9 cellular contexts compared by ENCODE assay signal in genomic region chr17:74190154-74190553, GRCh38. TPM values are rescaled to one million over a fixed set of nuclear protein-coding genes. Genes with fewer than 3 reads are reported as not detected.
A peak's percentile ranks its signal among the peaks of the same experiment; 100 is the strongest.
DNase-seq lines count a peak whose midpoint lies in the region; ATAC-seq and TF ChIP-seq lines count a peak whose summit lies in the region.
"Had no signal": no experiment of that assay in that cellular context is flagged by ENCODE, and none has a peak within 500 bp of the region (broad histone marks: within the 10 kb centered on the region; RNA-seq: fewer than 3 reads in every experiment).

No MANE protein-coding gene starts in this region.

- intact Hi-C loops in heart right ventricle (cut with DNase I): no loop called here

- no peak for TF ChIP-seq CTCF in heart right ventricle (IDR thresholded peaks at IDR 0.05)

- peaks cover 4 to 46% (median 16%) of the 10 kb centered on the region in 7 donors for H3K27me3 ChIP-seq in heart right ventricle
- H3K27me3 ChIP-seq: Peyer's patch had no signal

- H3K9me3 Mint-ChIP-seq in activated T-cell treated with anti-CD3 and anti-CD28 coated beads, Interleukin-2, amount 50 U/mL, for 4 hours: peaks cover 4% of the 10 kb centered on the region

- peaks cover 27% of the 10 kb centered on the region for H3K27me3 Mint-ChIP-seq in activated T-cell treated with anti-CD3 and anti-CD28 coated beads, Interleukin-2, amount 50 U/mL, for 4 hours (ENCODE audit: low read depth)

- no peak overlapping the region for H3K27ac ChIP-seq in heart right ventricle
- H3K27ac ChIP-seq: Peyer's patch had no signal

- peaks cover 0 to 11% (median 0%) of the 10 kb centered on the region in 9 donors for H3K4me1 ChIP-seq in heart right ventricle

- no peak overlapping the region for H3K4me3 ChIP-seq in Jurkat, Clone E6-1 (ENCODE audit: low read length)
- H3K4me3 ChIP-seq in heart right ventricle: no peak overlapping the region
- H3K4me3 ChIP-seq: Peyer's patch had no signal

- no peaks in the 10 kb centered on the region for H3K9me3 ChIP-seq in heart right ventricle
- H3K9me3 ChIP-seq: Peyer's patch had no signal

- no peaks in the 10 kb centered on the region for H3K4me1 Mint-ChIP-seq in activated T-cell treated with anti-CD3 and anti-CD28 coated beads, Interleukin-2, amount 50 U/mL, for 4 hours (ENCODE audit: low read depth)

- in situ Hi-C loops in SK-MEL-5 (cut with HindIII; ENCODE audit: low pct_unique_long_range_greater_than_20kb, low sequenced_read_pairs): no loop called here

- 37 to 43% methylated on average over 2 of the region's 2 CpGs for WGBS in heart right ventricle, 2 donors

- H3K4me3 Mint-ChIP-seq in activated T-cell treated with anti-CD3 and anti-CD28 coated beads, Interleukin-2, amount 50 U/mL, for 4 hours: no peak overlapping the region

- no peaks in the 10 kb centered on the region for H3K36me3 Mint-ChIP-seq in activated T-cell treated with anti-CD3 and anti-CD28 coated beads, Interleukin-2, amount 50 U/mL, for 4 hours (ENCODE audit: insufficient read depth)

- DNase-seq in activated T-cell treated with anti-CD3 and anti-CD28 coated beads, Interleukin-2, amount 50 U/mL, for 4 hours: no peak
- no peak for DNase-seq in activated T-cell treated with anti-CD3 and anti-CD28 coated beads for 4 hours
- peak; percentile 52 for DNase-seq in Jurkat, Clone E6-1 (ENCODE audit: low read depth, low spot score)
- peak; percentile 93 for DNase-seq in SK-MEL-5 (ENCODE audit: low read depth, low spot score)
- no peak for DNase-seq in heart right ventricle
- DNase-seq in ureter (ENCODE audit: low spot score): no peak
- DNase-seq in activated T-cell treated with anti-CD3 and anti-CD28 coated beads, Interleukin-2, amount 50 U/mL, for 48 hours: no peak

- no peaks in the 10 kb centered on the region for H3K36me3 ChIP-seq in heart right ventricle
- H3K36me3 ChIP-seq: Peyer's patch had no signal

- ATAC-seq in activated T-cell treated with anti-CD3 and anti-CD28 coated beads, Interleukin-2, amount 50 U/mL, for 4 hours: peak; percentile 69 to 86
- peak in 7 of 8 donors; percentile 70 to 87 (median 80) for ATAC-seq in heart right ventricle
- ATAC-seq in HG03039 (IDR thresholded peaks at IDR 0.05; ENCODE audit: unreplicated experiment): no peak

RNA-seq across cellular contexts. Expression of gene RPL38, which starts 13.3 kb away (rescaled TPM):
- 1,000 to 10,000 TPM; 1,282 to 1,442 (median 1,420) TPM for total RNA-seq in activated T-cell treated with anti-CD3 and anti-CD28 coated beads, Interleukin-2, amount 50 U/mL, for 4 hours
- 3,447 TPM for polyA plus RNA-seq in Jurkat, Clone E6-1 (2012; ENCODE audit: insufficient read depth, insufficient read length)
- 7,933 and 8,102 TPM in 2 replicates for total RNA-seq in SK-MEL-5 (2014; rRNA removed; shearing (Covaris generic))
- polyA plus RNA-seq in SK-MEL-5 (2015; cell fraction: cytosol; rRNA removed): 1,340 and 1,484 TPM in 2 replicates
- polyA plus RNA-seq in SK-MEL-5 (2015; cell fraction: nucleus; rRNA removed): 388 and 442 TPM in 2 replicates
- total RNA-seq in heart right ventricle: 100 to 1,000 TPM; 661 to 847 (median 735) TPM
- 1,000 to 10,000 TPM; 1,527 to 2,186 TPM for polyA plus RNA-seq in heart right ventricle
- total RNA-seq in ureter: 1,081 TPM

RNA-seq across cellular contexts. Expression of gene TTYH2, which starts 23.2 kb away (rescaled TPM):
- total RNA-seq in activated T-cell treated with anti-CD3 and anti-CD28 coated beads, Interleukin-2, amount 50 U/mL, for 4 hours: 1 to 10 TPM; 2.0 to 4.5 (median 3.5) TPM
- polyA plus RNA-seq in Jurkat, Clone E6-1 (2012; ENCODE audit: insufficient read depth, insufficient read length): 6.2 TPM
- total RNA-seq in SK-MEL-5 (2014; rRNA removed; shearing (Covaris generic)): 72.7 and 72.9 TPM in 2 replicates
- polyA plus RNA-seq in SK-MEL-5 (2015; cell fraction: cytosol; rRNA removed): 101 and 121 TPM in 2 replicates
- polyA plus RNA-seq in SK-MEL-5 (2015; cell fraction: nucleus; rRNA removed): 150 and 160 TPM in 2 replicates
- total RNA-seq in heart right ventricle (10 to 100 TPM; 20.9 to 36.3 (median 26.1) TPM), ureter (8.2 TPM)
- 10 to 100 TPM in 1 of 2 donors, 1 to 10 TPM in 1; 8.6 to 20.6 TPM for polyA plus RNA-seq in heart right ventricle

Comparison
In these comparisons a context has a peak if more than half of its experiments do, and no peak if none do; other contexts are left out.
1. DNase-seq: peak in Jurkat, Clone E6-1 (single experiment) and SK-MEL-5 (single experiment); none in activated T-cell treated with anti-CD3 and anti-CD28 coated beads, Interleukin-2, amount 50 U/mL, for 4 hours (single experiment), activated T-cell treated with anti-CD3 and anti-CD28 coated beads for 4 hours (single experiment), heart right ventricle (0 of 2), ureter (single experiment) and activated T-cell treated with anti-CD3 and anti-CD28 coated beads, Interleukin-2, amount 50 U/mL, for 48 hours (0 of 2).